8 cellular contexts compared by ENCODE assay signal in the genomic region with DNA sequence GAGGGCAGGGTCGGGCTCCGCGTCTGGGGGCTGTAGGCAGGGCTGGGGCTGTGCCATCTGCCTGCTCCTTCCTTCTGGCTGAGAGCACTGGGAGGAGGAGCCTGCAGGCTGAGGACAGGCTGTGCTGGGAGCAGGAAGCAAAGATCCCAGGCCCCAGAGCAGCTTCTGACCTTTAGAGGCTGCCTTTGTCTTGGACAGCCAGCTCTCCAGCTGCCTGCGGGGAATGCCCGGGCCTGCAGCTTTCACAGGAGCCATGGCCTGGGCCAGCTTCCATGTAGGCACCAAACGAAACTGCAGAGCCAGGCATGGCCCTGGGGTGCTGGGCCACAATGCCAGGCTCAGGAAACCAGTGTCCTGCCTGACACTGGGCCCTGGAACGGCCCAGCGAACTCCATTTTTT.
DNase-seq lines count a peak whose midpoint lies in the region; ATAC-seq and TF ChIP-seq lines count a peak whose summit lies in the region.

No MANE protein-coding gene starts in this region.

- H3K36me3 ChIP-seq in heart right ventricle: no peaks in the 10 kb centered on the region

- H3K27ac Mint-ChIP-seq in activated naive CD4-positive, alpha-beta T cell treated with anti-CD3 and anti-CD28 coated beads for 36 hours: no peak overlapping the region

- ATAC-seq in heart right ventricle: peak; percentile 89 to 98 (median 96)

- DNase-seq in DMS 273 (lab: John Stamatoyannopoulos, UW; ENCODE audit: unreplicated experiment) (peak; percentile 82), amniotic epithelial cell (ENCODE audit: low read depth) (peak; percentile 69), heart right ventricle (peak; percentile 75 to 82), posterior cingulate gyrus (peak; percentile 46 to 96 (median 68)), LoVo (ENCODE audit: low spot score) (no peak), hepatic stellate cell (ENCODE audit: low spot score) (no peak), HT-29 (ENCODE audit: low spot score) (no peak)
- no peak for DNase-seq in activated naive CD4-positive, alpha-beta T cell treated with anti-CD3 and anti-CD28 coated beads for 36 hours

- H3K4me3 Mint-ChIP-seq in activated naive CD4-positive, alpha-beta T cell treated with anti-CD3 and anti-CD28 coated beads for 36 hours: no peak overlapping the region

- peaks cover 15% of the 10 kb centered on the region for H3K36me3 Mint-ChIP-seq in activated naive CD4-positive, alpha-beta T cell treated with anti-CD3 and anti-CD28 coated beads for 36 hours (ENCODE audit: low read depth)

- H3K4me1 Mint-ChIP-seq in activated naive CD4-positive, alpha-beta T cell treated with anti-CD3 and anti-CD28 coated beads for 36 hours (ENCODE audit: low read depth): no peaks in the 10 kb centered on the region

- H3K27me3 ChIP-seq in heart right ventricle: no peaks in the 10 kb centered on the region

- H3K9me3 ChIP-seq in heart right ventricle: peaks cover 0 to 6% (median 0%) of the 10 kb centered on the region in 11 donors

- H3K27me3 Mint-ChIP-seq in activated naive CD4-positive, alpha-beta T cell treated with anti-CD3 and anti-CD28 coated beads for 36 hours (ENCODE audit: low read depth): no peaks in the 10 kb centered on the region

- H3K9me3 Mint-ChIP-seq in activated naive CD4-positive, alpha-beta T cell treated with anti-CD3 and anti-CD28 coated beads for 36 hours: peaks cover 11% of the 10 kb centered on the region

- no peak overlapping the region for H3K4me3 ChIP-seq in heart right ventricle

- H3K4me1 ChIP-seq in heart right ventricle: peaks cover 6 to 22% (median 17%) of the 10 kb centered on the region in 9 donors

- H3K27ac ChIP-seq in heart right ventricle: peak overlapping the region; percentile 58 to 86 (median 75)

- 11 to 30% methylated on average over 8 of the region's 8 CpGs for WGBS in heart right ventricle, 2 donors

- no peak for TF ChIP-seq CTCF in heart right ventricle (IDR thresholded peaks at IDR 0.05)

- intact Hi-C loops in heart right ventricle (cut with DNase I): loop anchor here in 1 of 10 donors (5.0 to 10.0 kb wide), 2 partner anchors 70 to 117 kb away; no protein-coding TSS in a partner anchor
- intact Hi-C loops in posterior cingulate gyrus (cut with DNase I): loop anchor here (5.0 kb wide), 1 partner anchor 70 kb away; no protein-coding TSS in a partner anchor
- intact Hi-C loops in activated naive CD4-positive, alpha-beta T cell treated with anti-CD3 and anti-CD28 coated beads for 36 hours (cut with micrococcal nuclease): no loop called here

- CTCF ChIA-PET in activated naive CD4-positive, alpha-beta T cell treated with anti-CD3 and anti-CD28 coated beads for 36 hours (lab: Charles Lee): interaction anchor here (0.7 kb wide), 1 partner anchor 117 kb away, joined by 6 read pairs; no protein-coding TSS in a partner anchor

Comparison
In these comparisons a context has a peak if more than half of its experiments do, and no peak if none do; other contexts are left out.
1. DNase-seq: peak in DMS 273 (single experiment), amniotic epithelial cell (single experiment), heart right ventricle (2 of 2) and posterior cingulate gyrus (10 of 10); none in LoVo (single experiment), hepatic stellate cell (single experiment), activated naive CD4-positive, alpha-beta T cell treated with anti-CD3 and anti-CD28 coated beads for 36 hours (single experiment) and HT-29 (single experiment).